Comparison of ENCODE assay signal across 8 cellular contexts in genomic region chr15:66603301-66604179, GRCh38. TPM values are rescaled to one million over a fixed set of nuclear protein-coding genes. Genes with fewer than 3 reads are reported as not detected.
DNase-seq lines count a peak whose midpoint lies in the region; ATAC-seq and TF ChIP-seq lines count a peak whose summit lies in the region.

No MANE protein-coding gene starts in this region.

- H3K36me3 Mint-ChIP-seq in CD8-positive, alpha-beta T cell = no peaks in the 10 kb centered on the region
- no peaks in the 10 kb centered on the region for H3K36me3 Mint-ChIP-seq in glutamatergic neuron (ENCODE audit: unreplicated experiment)

- intact Hi-C loops in CD8-positive, alpha-beta T cell (cut with DNase I, micrococcal nuclease) = loop anchor here in 1 of 2 experiments (1.0 kb wide), 2 partner anchors 171 to 248 kb away; no protein-coding TSS in a partner anchor

- ATAC-seq in CD8-positive, alpha-beta T cell = peak; percentile 48
- ATAC-seq in HG03196 (IDR thresholded peaks at IDR 0.05; ENCODE audit: unreplicated experiment) = no peak
- ATAC-seq in GM18907 (IDR thresholded peaks at IDR 0.05; ENCODE audit: unreplicated experiment) = no peak

- peaks cover under 1% of the 10 kb centered on the region for H3K4me1 ChIP-seq in CD8-positive, alpha-beta T cell (ENCODE audit: insufficient read depth, low read length)
- H3K4me1 ChIP-seq in SJCRH30 = no peaks in the 10 kb centered on the region

- H3K27me3 Mint-ChIP-seq in CD8-positive, alpha-beta T cell (ENCODE audit: low read depth) = peaks cover 5% of the 10 kb centered on the region
- peaks cover 3% of the 10 kb centered on the region for H3K27me3 Mint-ChIP-seq in glutamatergic neuron (ENCODE audit: unreplicated experiment)

- H3K9me3 ChIP-seq in CD8-positive, alpha-beta T cell (ENCODE audit: low read length) = no peaks in the 10 kb centered on the region
- no peaks in the 10 kb centered on the region for H3K9me3 ChIP-seq in SJCRH30 (replicated peaks)

- peak; percentile 23 to 76 (median 64) for DNase-seq in CD8-positive, alpha-beta T cell
- DNase-seq in HS-27A (ENCODE audit: low read depth) (peak; percentile 51), SJCRH30 (peak; percentile 73 to 85), activated gamma-delta T cell (lab: John Stamatoyannopoulos, UW) (peak; percentile 42), glutamatergic neuron (peak; percentile 78), retinal pigment epithelial cell (ENCODE audit: low read depth) (no peak)

- no peaks in the 10 kb centered on the region for H3K27me3 ChIP-seq in CD8-positive, alpha-beta T cell (ENCODE audit: insufficient read depth, low read length)
- no peaks in the 10 kb centered on the region for H3K27me3 ChIP-seq in SJCRH30

- no peaks in the 10 kb centered on the region for H3K36me3 ChIP-seq in CD8-positive, alpha-beta T cell (ENCODE audit: insufficient read depth, low read length)
- H3K36me3 ChIP-seq in SJCRH30 = no peaks in the 10 kb centered on the region

- H3K4me3 Mint-ChIP-seq in CD8-positive, alpha-beta T cell = no peak overlapping the region
- H3K4me3 Mint-ChIP-seq in glutamatergic neuron (ENCODE audit: unreplicated experiment) = no peak overlapping the region

- no peak overlapping the region for H3K4me3 ChIP-seq in CD8-positive, alpha-beta T cell (ENCODE audit: low read depth, low read length)
- H3K4me3 ChIP-seq in SJCRH30 (no peak overlapping the region), retinal pigment epithelial cell (ENCODE audit: low read length) (no peak overlapping the region)

- POLR2A ChIA-PET in CD8-positive, alpha-beta T cell (lab: Charles Lee) = interaction anchor here (0.6 to 1.0 kb wide), 2 partner anchors 10 to 56 kb away, joined by 3 to 4 read pairs; no protein-coding TSS in a partner anchor

- peaks cover 1% of the 10 kb centered on the region for H3K4me1 Mint-ChIP-seq in CD8-positive, alpha-beta T cell (ENCODE audit: low read depth)
- no peaks in the 10 kb centered on the region for H3K4me1 Mint-ChIP-seq in glutamatergic neuron (ENCODE audit: low read depth, unreplicated experiment)

- CTCF ChIA-PET in CD8-positive, alpha-beta T cell (lab: Charles Lee) = interaction anchor here (0.6 to 6.5 kb wide), 12 partner anchors 11 to 248 kb away, joined by 3 to 59 read pairs (median 4); no protein-coding TSS in a partner anchor

- no peak overlapping the region for H3K27ac ChIP-seq in CD8-positive, alpha-beta T cell (ENCODE audit: low read depth, low read length)
- H3K27ac ChIP-seq in SJCRH30 = no peak overlapping the region

- H3K27ac Mint-ChIP-seq in CD8-positive, alpha-beta T cell = no peak overlapping the region
- no peak overlapping the region for H3K27ac Mint-ChIP-seq in glutamatergic neuron (ENCODE audit: unreplicated experiment)

- peak; percentile 79 for TF ChIP-seq CTCF in CD8-positive, alpha-beta T cell (IDR thresholded peaks at IDR 0.05)
- TF ChIP-seq CTCF in glutamatergic neuron (IDR thresholded peaks at IDR 0.05; ENCODE audit: partially characterized antibody, unreplicated experiment) = peak; percentile 89
- peak; percentile 85 for TF ChIP-seq CTCF in retinal pigment epithelial cell (conservative IDR thresholded peaks at IDR 0.05; ENCODE audit: low read depth, low read length)

- H3K9me3 Mint-ChIP-seq in CD8-positive, alpha-beta T cell = no peaks in the 10 kb centered on the region
- H3K9me3 Mint-ChIP-seq in glutamatergic neuron (ENCODE audit: unreplicated experiment) = no peaks in the 10 kb centered on the region

RNA-seq across cellular contexts. Expression of gene LCTL, which starts 37.7 kb away (rescaled TPM):
- total RNA-seq in CD8-positive, alpha-beta T cell = not detected
- 1.8 and 2.0 TPM in 2 replicates for total RNA-seq in SJCRH30 (2014; rRNA removed; shearing (Covaris generic))
- total RNA-seq in glutamatergic neuron (ENCODE audit: unreplicated experiment) = not detected
